ENCODE assay signal across 1 cellular context in the genomic region with DNA sequence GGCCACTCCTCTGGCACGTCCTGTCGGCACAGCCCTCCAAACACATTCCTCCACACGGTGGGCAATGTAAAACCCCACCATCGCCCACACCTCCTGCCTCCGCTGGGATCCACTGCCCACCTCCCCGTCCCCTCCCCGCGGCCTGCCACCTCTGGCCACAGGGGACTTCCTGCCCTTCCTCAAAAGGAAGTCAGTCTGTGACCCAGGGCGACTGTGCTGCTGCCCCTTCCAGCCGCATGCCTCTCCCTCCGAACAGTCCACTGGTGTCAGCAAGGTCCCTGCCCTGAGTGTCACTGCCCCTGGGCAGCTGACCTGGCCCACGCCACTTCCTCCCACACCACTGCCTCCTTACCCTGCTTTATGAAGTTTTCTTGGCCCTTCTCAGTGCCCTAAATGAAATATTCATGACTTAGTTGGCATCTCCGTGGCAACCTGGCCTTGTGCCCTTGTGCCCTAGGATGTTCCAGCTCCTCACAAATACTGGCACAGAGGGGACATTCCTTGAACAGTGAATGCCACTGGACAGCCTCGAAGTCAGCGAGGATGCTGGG.
TF ChIP-seq lines count a peak whose summit lies in the region.

No MANE protein-coding gene starts in this region.

TF ChIP-seq in K562, 482 proteins besides CTCF, POLR2A, EP300 and RAD21:
- TF ChIP-seq ZNF644 (tag; IDR thresholded peaks at IDR 0.05; ENCODE audit: low read depth) (no peak), POLR2B (IDR thresholded peaks at IDR 0.05; ENCODE audit: low read depth, partially characterized antibody) (no peak), RBFOX2 (IDR thresholded peaks at IDR 0.05; ENCODE audit: low read depth, low read length) (0 out of 2 replicates have a peak, but pooled peaks have one; percentile 12), MYNN (IDR thresholded peaks at IDR 0.05) (no peak), MYNN (CRISPR knock-in tag; IDR thresholded peaks at IDR 0.05) (no peak), ZKSCAN1 (IDR thresholded peaks at IDR 0.05; ENCODE audit: low read depth, low read length) (no peak)
- TF ChIP-seq, protein P1, sequence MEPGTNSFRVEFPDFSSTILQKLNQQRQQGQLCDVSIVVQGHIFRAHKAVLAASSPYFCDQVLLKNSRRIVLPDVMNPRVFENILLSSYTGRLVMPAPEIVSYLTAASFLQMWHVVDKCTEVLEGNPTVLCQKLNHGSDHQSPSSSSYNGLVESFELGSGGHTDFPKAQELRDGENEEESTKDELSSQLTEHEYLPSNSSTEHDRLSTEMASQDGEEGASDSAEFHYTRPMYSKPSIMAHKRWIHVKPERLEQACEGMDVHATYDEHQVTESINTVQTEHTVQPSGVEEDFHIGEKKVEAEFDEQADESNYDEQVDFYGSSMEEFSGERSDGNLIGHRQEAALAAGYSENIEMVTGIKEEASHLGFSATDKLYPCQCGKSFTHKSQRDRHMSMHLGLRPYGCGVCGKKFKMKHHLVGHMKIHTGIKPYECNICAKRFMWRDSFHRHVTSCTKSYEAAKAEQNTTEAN (CRISPR knock-in tag; IDR thresholded peaks at IDR 0.05): no peak
